In the genomic region with DNA sequence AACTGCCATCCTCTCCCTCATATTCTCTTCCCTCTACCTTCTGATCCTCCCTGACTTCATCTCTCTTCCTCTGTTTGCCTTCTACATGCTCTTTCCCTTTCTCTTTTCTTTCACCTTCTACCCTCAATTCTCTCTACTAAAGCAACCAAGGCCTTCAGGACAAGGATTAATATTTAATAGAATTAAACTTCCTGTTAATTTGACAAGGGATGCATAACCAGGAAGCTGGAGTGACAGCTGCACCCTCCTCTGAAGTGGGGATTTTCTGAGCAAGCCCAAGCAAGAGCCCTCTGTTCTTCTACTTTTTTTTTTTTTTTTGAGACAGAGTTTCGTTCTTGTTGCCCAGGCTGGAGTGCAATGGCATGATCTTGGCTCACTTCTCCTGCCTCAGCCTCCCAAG, we compare ENCODE assay signal across 10 cellular contexts.
DNase-seq lines count a peak whose midpoint lies in the region; ATAC-seq and TF ChIP-seq lines count a peak whose summit lies in the region.
"Had no signal": no experiment of that assay in that cellular context is flagged by ENCODE, and none has a peak within 500 bp of the region (broad histone marks: within the 10 kb centered on the region; RNA-seq: fewer than 3 reads in every experiment).

No MANE protein-coding gene starts in this region.

- peak overlapping the region in 6 of 11 experiments; percentile 2 to 52 (median 18); a peak in 4 of 22 replicates for H3K27ac ChIP-seq in BLaER1 treated with 17β-estradiol and CSF1 and Interleukin-3, amounts not matched to agents 10 nM and 100 nM
- H3K27ac ChIP-seq in right atrium auricular region, result peak overlapping the region in 1 of 2 donors; percentile 86

- ATAC-seq in GM18909 (IDR thresholded peaks at IDR 0.05; ENCODE audit: poor library complexity, unreplicated experiment), result peak; percentile 61
- no peak for ATAC-seq in GM19397 (IDR thresholded peaks at IDR 0.05; ENCODE audit: unreplicated experiment)
- ATAC-seq in GM18867 (IDR thresholded peaks at IDR 0.05; ENCODE audit: unreplicated experiment), result no peak

- H3K9me3 ChIP-seq in BLaER1 treated with 17β-estradiol and CSF1 and Interleukin-3, amounts not matched to agents 10 nM and 100 nM (replicated peaks in 1 of 11), result no peaks in the 10 kb centered on the region
- no peaks in the 10 kb centered on the region for H3K9me3 ChIP-seq in right atrium auricular region

- no peak for TF ChIP-seq CTCF in right atrium auricular region (IDR thresholded peaks at IDR 0.05)

- DNase-seq in NCI-H82 treated with DMSO at 0.1 percent for 48 hours (lab: John Stamatoyannopoulos, UW; ENCODE audit: unreplicated experiment) (peak; percentile 42), kidney glomerular epithelial cell (lab: John Stamatoyannopoulos, UW) (peak; percentile 65), right atrium auricular region (ENCODE audit: low spot score) (no peak), HPDE6-E6E7 (ENCODE audit: extremely low spot score) (no peak)
- DNase-seq: EL, NCI-H1048 had no signal

- H4K20me1 ChIP-seq in BLaER1 treated with 17β-estradiol and CSF1 and Interleukin-3, amounts not matched to agents 10 nM and 100 nM, result no peaks in the 10 kb centered on the region

- peaks cover 14 to 97% (median 30%) of the 10 kb centered on the region in 10 experiments for H3K4me1 ChIP-seq in BLaER1 treated with 17β-estradiol and CSF1 and Interleukin-3, amounts not matched to agents 10 nM and 100 nM
- peaks cover 0 to 14% of the 10 kb centered on the region in 2 donors for H3K4me1 ChIP-seq in right atrium auricular region

- H3K4me2 ChIP-seq in BLaER1 treated with 17β-estradiol and CSF1 and Interleukin-3, amounts not matched to agents 10 nM and 100 nM, result peak overlapping the region in 6 of 11 experiments; percentile 1 to 93 (median 22); a peak in 6 of 22 replicates

- H3K4me3 ChIP-seq in BLaER1 treated with 17β-estradiol and CSF1 and Interleukin-3, amounts not matched to agents 10 nM and 100 nM, result no peak overlapping the region
- no peak overlapping the region for H3K4me3 ChIP-seq in right atrium auricular region

- H3K36me3 ChIP-seq in BLaER1 treated with 17β-estradiol and CSF1 and Interleukin-3, amounts not matched to agents 10 nM and 100 nM, result no peaks in the 10 kb centered on the region
- H3K36me3 ChIP-seq in right atrium auricular region, result no peaks in the 10 kb centered on the region

- H3K27me3 ChIP-seq in BLaER1 treated with 17β-estradiol and CSF1 and Interleukin-3, amounts not matched to agents 10 nM and 100 nM, result no peaks in the 10 kb centered on the region
- H3K27me3 ChIP-seq in right atrium auricular region, result no peaks in the 10 kb centered on the region

- H3K9ac ChIP-seq in BLaER1 treated with 17β-estradiol and CSF1 and Interleukin-3, amounts not matched to agents 10 nM and 100 nM, result no peak overlapping the region

Comparison
In these comparisons a context has a peak if more than half of its experiments do, and no peak if none do; other contexts are left out.
1. DNase-seq: peak in NCI-H82 treated with DMSO at 0.1 percent for 48 hours (single experiment) and kidney glomerular epithelial cell (single experiment); none in right atrium auricular region (single experiment) and HPDE6-E6E7 (single experiment).